In the genomic region with DNA sequence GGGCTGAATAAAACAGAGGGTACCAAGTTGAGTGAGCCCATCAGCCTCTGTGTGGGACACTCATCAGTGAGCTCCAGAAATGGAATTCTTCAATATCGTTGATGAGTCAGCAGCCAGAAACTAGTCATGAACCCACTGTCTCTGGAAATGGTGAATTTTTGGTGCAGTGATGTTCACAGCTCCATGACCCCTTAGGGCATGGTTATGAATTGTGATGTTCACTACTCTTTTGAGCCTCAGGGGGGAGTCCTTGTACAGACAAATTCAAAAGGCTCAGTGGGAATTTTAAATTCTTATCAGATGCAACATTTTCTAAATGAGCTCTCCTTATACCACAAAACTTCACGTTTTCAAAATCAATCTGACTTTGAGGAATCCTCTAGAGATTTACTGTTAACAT, we compare ENCODE assay signal across 8 cellular contexts.
A peak's percentile ranks its signal among the peaks of the same experiment; 100 is the strongest.
DNase-seq lines count a peak whose midpoint lies in the region; ATAC-seq and TF ChIP-seq lines count a peak whose summit lies in the region.

No MANE protein-coding gene starts in this region.

- TF ChIP-seq CTCF in Loucy (conservative IDR thresholded peaks at IDR 0.05; ENCODE audit: low read length) (peak; percentile 62), WI38 (IDR thresholded peaks at IDR 0.05; ENCODE audit: low read depth, low read length) (peak; percentile 48; the same call in 1 of the 2 replicates)

- H3K9me3 ChIP-seq in Loucy (ENCODE audit: insufficient read depth, low read depth, low read length), result no peaks in the 10 kb centered on the region

- no peaks in the 10 kb centered on the region for H3K79me2 ChIP-seq in Loucy (ENCODE audit: insufficient read depth, low read length)

- no peak overlapping the region for H3K4me2 ChIP-seq in Loucy (ENCODE audit: low read depth, low read length, poor library complexity, severe bottlenecking)

- ATAC-seq in GM21515 (IDR thresholded peaks at IDR 0.05; ENCODE audit: unreplicated experiment), result no peak

- H3K27me3 ChIP-seq in Loucy (ENCODE audit: insufficient read depth, low read length, poor library complexity, severe bottlenecking), result no peaks in the 10 kb centered on the region

- no peak overlapping the region for H3K4me3 ChIP-seq in Loucy (ENCODE audit: low read length, poor library complexity, severe bottlenecking)
- no peak overlapping the region for H3K4me3 ChIP-seq in WI38 (ENCODE audit: low read depth, low read length)

- no peak overlapping the region for H3K9ac ChIP-seq in Loucy (ENCODE audit: low read depth, low read length, poor library complexity, severe bottlenecking)

- H3F3A ChIP-seq in Loucy (ENCODE audit: low read depth), result no peaks in the 10 kb centered on the region

- H4K20me1 ChIP-seq in Loucy (ENCODE audit: insufficient read depth, low read length, poor library complexity, severe bottlenecking), result no peaks in the 10 kb centered on the region

- H3K9me2 ChIP-seq in Loucy (replicated peaks; ENCODE audit: low read depth, low read length), result no peaks in the 10 kb centered on the region

- DNase-seq in NOMO-1 treated with DMSO at 0.1 percent for 48 hours (lab: John Stamatoyannopoulos, UW; ENCODE audit: unreplicated experiment) (peak; percentile 9), NOMO-1 treated with dmso at 0.1 percent for 144 hours (lab: John Stamatoyannopoulos, UW; ENCODE audit: unreplicated experiment) (no peak), left kidney (ENCODE audit: low read depth, low spot score) (peak; percentile 50), G401 (ENCODE audit: low spot score) (no peak), islet precursor cell (no peak)

- in situ Hi-C loops in G401 (cut with HindIII; ENCODE audit: low sequenced_read_pairs), result no loop called here

- no peak overlapping the region for H2AFZ ChIP-seq in Loucy (ENCODE audit: low read length)

- no peaks in the 10 kb centered on the region for H3K4me1 ChIP-seq in Loucy (ENCODE audit: insufficient read depth, low read length, poor library complexity, severe bottlenecking)

- no peaks in the 10 kb centered on the region for H3K36me3 ChIP-seq in Loucy (ENCODE audit: insufficient read depth, low read length)

Comparison
In these comparisons a context has a peak if more than half of its experiments do, and no peak if none do; other contexts are left out.
1. DNase-seq: peak in NOMO-1 treated with DMSO at 0.1 percent for 48 hours (single experiment) and left kidney (single experiment); none in NOMO-1 treated with dmso at 0.1 percent for 144 hours (single experiment), G401 (single experiment) and islet precursor cell (single experiment).